ENCODE assay signal across 32 cellular contexts in the genomic region with DNA sequence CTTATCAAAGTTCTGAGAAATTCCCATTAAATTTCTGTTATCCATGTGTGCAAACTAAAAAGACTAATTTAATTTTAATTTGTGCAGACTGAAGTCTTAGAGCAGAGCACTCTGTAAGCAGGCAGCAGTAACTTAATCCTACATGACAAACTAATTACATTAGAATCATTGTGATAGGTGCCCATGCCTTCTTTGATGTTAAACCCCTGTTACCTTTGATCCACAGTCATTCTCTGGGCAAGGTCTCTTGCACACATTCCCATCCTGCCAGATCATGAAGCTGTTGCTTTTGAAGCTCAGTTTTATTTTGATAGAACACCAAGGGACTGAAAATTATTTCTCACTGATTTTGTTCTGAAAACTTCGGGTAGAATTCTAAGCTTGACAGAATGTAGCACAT.
A peak's percentile ranks its signal among the peaks of the same experiment; 100 is the strongest.
DNase-seq lines count a peak whose midpoint lies in the region; ATAC-seq, FAIRE-seq and TF ChIP-seq lines count a peak whose summit lies in the region.
"Had no signal": no experiment of that assay in that cellular context is flagged by ENCODE, and none has a peak within 500 bp of the region (broad histone marks: within the 10 kb centered on the region; RNA-seq: fewer than 3 reads in every experiment).

No MANE protein-coding gene starts in this region.

- H4K20me1 ChIP-seq in SK-N-SH (ENCODE audit: insufficient read depth): peaks cover 89% of the 10 kb centered on the region
- H4K20me1 ChIP-seq in PC-3 (ENCODE audit: low read length): peaks cover 91% of the 10 kb centered on the region
- H4K20me1 ChIP-seq in keratinocyte (ENCODE audit: control insufficient read depth, extremely low read depth, insufficient read depth, low read length): peaks cover 93% of the 10 kb centered on the region
- peaks cover 100% of the 10 kb centered on the region for H4K20me1 ChIP-seq in smooth muscle cell (ENCODE audit: low read depth)

- no peak for TF ChIP-seq EP300 in SK-N-SH (IDR thresholded peaks at IDR 0.05; ENCODE audit: borderline replicate concordance in 1 of 2, low read depth in 1 of 2, low read length in 1 of 2)

- no peaks in the 10 kb centered on the region for H3K9me2 ChIP-seq in SK-N-SH
- no peaks in the 10 kb centered on the region for H3K9me2 ChIP-seq in PC-3 (replicated peaks; ENCODE audit: low read length)

- peaks cover 98% of the 10 kb centered on the region for H3K79me2 ChIP-seq in SK-N-SH (ENCODE audit: insufficient read depth)
- peaks cover 100% of the 10 kb centered on the region for H3K79me2 ChIP-seq in PC-3 (ENCODE audit: low read length)
- H3K79me2 ChIP-seq in keratinocyte (ENCODE audit: control insufficient read depth, insufficient read depth, low read length): peaks cover 99% of the 10 kb centered on the region
- H3K79me2 ChIP-seq in smooth muscle cell (ENCODE audit: low read depth): peaks cover 67% of the 10 kb centered on the region

- 56% methylated on average over 1 of the region's 1 CpG for WGBS in SK-N-SH (ENCODE audit: low lambda C conversion rate)
- 91% methylated on average over 1 of the region's 1 CpG for WGBS in smooth muscle cell (ENCODE audit: low lambda C conversion rate)

- H3K4me3 ChIP-seq in SK-N-SH (ENCODE audit: low read depth in 2 of 2, low read length in 1 of 2) (no peak overlapping the region), PC-3 (ENCODE audit: low read length) (no peak overlapping the region), keratinocyte (ENCODE audit: control insufficient read depth in 2 of 3, extremely low read depth in 1 of 3, insufficient read depth in 2 of 3, low read depth in 1 of 3, low read length in 3 of 3) (no peak overlapping the region), smooth muscle cell (no peak overlapping the region)
- H3K4me3 ChIP-seq: heart left ventricle, skin epidermis, uterus had no signal

- CTCF ChIA-PET in SK-N-SH (lab: Yijun Ruan, JAX): interaction anchor here (1.0 to 1.5 kb wide), 3 partner anchors 15 to 167 kb away, joined by 3 read pairs; no protein-coding TSS in a partner anchor
- CTCF ChIA-PET in PC-3 (lab: Charles Lee): no interaction called here

- H3K36me3 ChIP-seq in SK-N-SH (replicated peaks in 1 of 2; ENCODE audit: control insufficient read depth in 1 of 2, insufficient read depth in 2 of 2, low read length in 1 of 2) (peaks cover 0 to 21% of the 10 kb centered on the region in 2 experiments), PC-3 (ENCODE audit: low read depth, low read length) (peaks cover 58% of the 10 kb centered on the region), keratinocyte (ENCODE audit: control insufficient read depth in 2 of 2, extremely low read depth in 1 of 2, insufficient read depth in 2 of 2, low read length in 2 of 2) (peaks cover 19 to 31% of the 10 kb centered on the region in 2 experiments), smooth muscle cell (ENCODE audit: low read depth) (no peaks in the 10 kb centered on the region)
- H3K36me3 ChIP-seq: heart left ventricle, uterus had no signal

- H3F3A ChIP-seq in SK-N-SH (replicated peaks; ENCODE audit: insufficient read depth) (peaks cover 53% of the 10 kb centered on the region), PC-3 (ENCODE audit: low read length, unreplicated experiment) (peaks cover 5% of the 10 kb centered on the region), smooth muscle cell (ENCODE audit: low read depth) (peaks cover 32% of the 10 kb centered on the region)

- H3K27me3 ChIP-seq in SK-N-SH (ENCODE audit: insufficient read depth) (no peaks in the 10 kb centered on the region), PC-3 (ENCODE audit: low read length) (no peaks in the 10 kb centered on the region), keratinocyte (ENCODE audit: control insufficient read depth, extremely low read depth, insufficient read depth, low read length) (no peaks in the 10 kb centered on the region), smooth muscle cell (ENCODE audit: low read depth) (no peaks in the 10 kb centered on the region)
- H3K27me3 ChIP-seq: heart left ventricle, uterus had no signal

- no peak for ATAC-seq in SK-N-SH treated with all-trans-retinoic acid at 6 μM for 48 hours
- no peak for ATAC-seq in PC-3
- ATAC-seq in HG02970 (IDR thresholded peaks at IDR 0.05; ENCODE audit: low FRiP score, unreplicated experiment): no peak
- no peak for ATAC-seq in HG02678 (IDR thresholded peaks at IDR 0.05; ENCODE audit: unreplicated experiment)
- no peak for ATAC-seq in GM19467 (IDR thresholded peaks at IDR 0.05; ENCODE audit: unreplicated experiment)
- ATAC-seq: activated CD4-positive, CD25-positive, alpha-beta regulatory T cell treated with anti-CD3 and anti-CD28 coated beads, Interleukin-2, amount 50 U/mL, for 24 hours; effector memory CD8-positive, alpha-beta T cell; heart left ventricle; naive thymus-derived CD8-positive, alpha-beta T cell had no signal

- FAIRE-seq in keratinocyte (lab: Jason Lieb, UNC): peak; percentile 5
- FAIRE-seq: A204.1, D721Med, GM18507 had no signal

- H3K4me1 ChIP-seq in SK-N-SH (ENCODE audit: control insufficient read depth in 1 of 2, insufficient read depth in 2 of 2, low read depth in 1 of 2, low read length in 1 of 2) (peaks cover 44 to 59% of the 10 kb centered on the region in 2 experiments), PC-3 (ENCODE audit: insufficient read depth, low read length) (peaks cover 46% of the 10 kb centered on the region), keratinocyte (ENCODE audit: control insufficient read depth, extremely low read depth, insufficient read depth, low read length) (peaks cover 58% of the 10 kb centered on the region), smooth muscle cell (ENCODE audit: low read depth) (peaks cover 16% of the 10 kb centered on the region)

- H3K27ac ChIP-seq in SK-N-SH (ENCODE audit: low read depth in 2 of 2, low read length in 1 of 2) (peak overlapping the region; percentile 40 to 98; a peak in 3 of 4 replicates), PC-3 (ENCODE audit: low read length) (0 out of 2 replicates have a peak overlapping the region, but pooled peaks have one; percentile 59), keratinocyte (ENCODE audit: control insufficient read depth, insufficient read depth, low read length) (no peak overlapping the region), smooth muscle cell (ENCODE audit: low read depth) (peak overlapping the region; percentile 86)
- H3K27ac ChIP-seq: uterus had no signal

- peaks cover 16% of the 10 kb centered on the region for H3K9me1 ChIP-seq in keratinocyte (ENCODE audit: control insufficient read depth, extremely low read depth, insufficient read depth, low read length)

- POLR2A ChIA-PET in SK-N-SH (lab: Yijun Ruan, JAX): no interaction called here
- POLR2A ChIA-PET in PC-3 (lab: Charles Lee; ENCODE audit: unreplicated experiment): no interaction called here

- H3K4me2 ChIP-seq in SK-N-SH (peak overlapping the region; percentile 55; the same call in 1 of the 2 replicates), PC-3 (ENCODE audit: low read length) (no peak overlapping the region), keratinocyte (ENCODE audit: control insufficient read depth, extremely low read depth, insufficient read depth, low read depth, low read length) (no peak overlapping the region), smooth muscle cell (no peak overlapping the region)

- DNase-seq in SK-N-SH (no peak), PC-3 (no peak), keratinocyte (ENCODE audit: low read depth, low spot score) (no peak), smooth muscle cell (lab: John Stamatoyannopoulos, UW; ENCODE audit: unreplicated experiment) (no peak)
- DNase-seq: activated CD4-positive, alpha-beta T cell treated with anti-CD3 and anti-CD28 coated beads, Interleukin-2, amount 50 U/mL, for 48 hours; activated gamma-delta T cell treated with Interleukin-2 at 50 U/mL for 16 hours; activated naive CD8-positive, alpha-beta T cell treated with anti-CD3 and anti-CD28 coated beads, Interleukin-2, amount 10 ng/mL, durations not matched to agents 7 days and 5 days; activated T-cell treated with anti-CD3 and anti-CD28 coated beads, Interleukin-2, amount 50 U/mL, for 48 hours; aorta; CD4-positive, alpha-beta memory T cell; cortex of kidney; effector memory CD8-positive, alpha-beta T cell; erythroblast; H7; heart left ventricle; midbrain; naive thymus-derived CD8-positive, alpha-beta T cell; NCI-H1417 treated with DMSO at 0.1 percent for 48 hours; NCI-H2029 treated with DMSO at 0.1 percent for 48 hours; NCI-H226; occipital lobe; T-helper 2 cell; uterus had no signal

- H3K9ac ChIP-seq in SK-N-SH: no peak overlapping the region
- H3K9ac ChIP-seq in PC-3 (ENCODE audit: low read length): no peak overlapping the region
- no peak overlapping the region for H3K9ac ChIP-seq in keratinocyte (ENCODE audit: control insufficient read depth, extremely low read depth, insufficient read depth, low read length)
- H3K9ac ChIP-seq in smooth muscle cell (ENCODE audit: low read depth): no peak overlapping the region

- dilution Hi-C loops in keratinocyte (cut with MboI; ENCODE audit: extremely low pct_ligation_motif_present, low sequenced_read_pairs): no loop called here

- no peak for TF ChIP-seq CTCF in SK-N-SH (IDR thresholded peaks at IDR 0.05)
- no peak for TF ChIP-seq CTCF in PC-3 (conservative IDR thresholded peaks at IDR 0.05; ENCODE audit: low read depth, low read length)
- no peak for TF ChIP-seq CTCF in keratinocyte (optimal IDR thresholded peaks at IDR 0.05 in 1 of 3, IDR thresholded peaks at IDR 0.05 in 1 of 3, conservative IDR thresholded peaks at IDR 0.05 in 1 of 3; ENCODE audit: extremely low read depth in 1 of 3, insufficient read depth in 2 of 3, low read length in 3 of 3)
- no peak for TF ChIP-seq CTCF in smooth muscle cell (IDR thresholded peaks at IDR 0.05; ENCODE audit: borderline replicate concordance, insufficient read depth, poor library complexity, severe bottlenecking)

- BruUV-seq in PC-3 (replicated peaks; lab: Mats Ljungman, UMichigan): no TSS peak

- H2AFZ ChIP-seq in SK-N-SH (ENCODE audit: low read depth): no peak overlapping the region
- no peak overlapping the region for H2AFZ ChIP-seq in PC-3 (ENCODE audit: low read length)
- H2AFZ ChIP-seq in keratinocyte (ENCODE audit: control insufficient read depth, low read length): no peak overlapping the region
- no peak overlapping the region for H2AFZ ChIP-seq in smooth muscle cell (ENCODE audit: low read depth)

- H3K9me3 ChIP-seq in SK-N-SH (no peaks in the 10 kb centered on the region), PC-3 (ENCODE audit: low read length) (no peaks in the 10 kb centered on the region), keratinocyte (ENCODE audit: control insufficient read depth, low read depth, low read length) (no peaks in the 10 kb centered on the region), smooth muscle cell (replicated peaks; ENCODE audit: low read depth) (no peaks in the 10 kb centered on the region)
- H3K9me3 ChIP-seq: heart left ventricle, uterus had no signal

- intact Hi-C loops in PC-3 (cut with micrococcal nuclease): no loop called here

- no peak for TF ChIP-seq RAD21 in SK-N-SH (IDR thresholded peaks at IDR 0.05; ENCODE audit: low read length)

TF ChIP-seq in SK-N-SH treated with all-trans-retinoic acid at 6 μM for 48 hours, 23 proteins besides CTCF, POLR2A, EP300 and RAD21:
- TF ChIP-seq ZNF70 (CRISPR knock-in tag; IDR thresholded peaks at IDR 0.05) (no peak), ZNF565 (CRISPR knock-in tag; conservative IDR thresholded peaks at IDR 0.05; ENCODE audit: low read depth) (no peak)
